In the genomic region with DNA sequence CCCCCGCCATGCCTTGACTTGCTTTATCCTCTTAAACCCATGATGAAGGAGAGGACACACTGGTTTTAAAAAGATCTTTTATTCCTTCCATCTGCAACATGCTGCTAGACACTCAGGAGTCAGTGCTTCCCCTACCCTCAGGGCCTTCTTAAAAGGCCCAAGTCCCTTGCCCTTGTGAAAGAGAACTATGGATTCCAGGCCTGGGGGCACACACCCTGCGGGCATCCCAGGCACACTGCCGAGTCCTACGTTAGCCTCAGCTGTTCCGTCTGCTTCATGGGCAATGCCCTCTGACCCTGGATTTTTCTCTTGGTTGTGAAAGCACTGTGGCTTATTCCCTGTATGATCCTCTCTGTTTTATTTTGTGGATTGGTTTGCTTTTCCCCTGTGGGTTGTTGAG, we compare ENCODE assay signal across 1 cellular context.
TF ChIP-seq lines count a peak whose summit lies in the region.

No MANE protein-coding gene starts in this region.

TF ChIP-seq in SK-N-SH, 30 proteins besides CTCF, POLR2A, EP300 and RAD21:
- TF ChIP-seq MAX (IDR thresholded peaks at IDR 0.05; ENCODE audit: low read depth) (no peak), GATA2 (CRISPR knock-in tag; IDR thresholded peaks at IDR 0.05) (no peak), CHD2 (IDR thresholded peaks at IDR 0.05; ENCODE audit: low read length, partially characterized antibody) (no peak), JUND (IDR thresholded peaks at IDR 0.05) (no peak), TAF1 (IDR thresholded peaks at IDR 0.05; ENCODE audit: borderline replicate concordance, low read depth, low read length) (no peak), EZH2phosphoT487 (IDR thresholded peaks at IDR 0.05; ENCODE audit: borderline replicate concordance, low read depth) (no peak), ELF1 (IDR thresholded peaks at IDR 0.05) (no peak), POLR2AphosphoS5 (IDR thresholded peaks at IDR 0.05; ENCODE audit: low read depth, low read length) (no peak), RCOR1 (IDR thresholded peaks at IDR 0.05; ENCODE audit: low read length) (no peak), TCF12 (IDR thresholded peaks at IDR 0.05) (no peak), NFIC (IDR thresholded peaks at IDR 0.05; ENCODE audit: borderline replicate concordance) (no peak), SIN3A (IDR thresholded peaks at IDR 0.05; ENCODE audit: borderline replicate concordance, low read depth, low read length) (no peak), SMC3 (IDR thresholded peaks at IDR 0.05; ENCODE audit: low read depth, low read length) (no peak), RFX5 (IDR thresholded peaks at IDR 0.05; ENCODE audit: low read length) (no peak), RXRA (IDR thresholded peaks at IDR 0.05; ENCODE audit: borderline replicate concordance, low read depth) (no peak), YY1 (IDR thresholded peaks at IDR 0.05; ENCODE audit: low read depth) (no peak)
- TF ChIP-seq, protein P1, sequence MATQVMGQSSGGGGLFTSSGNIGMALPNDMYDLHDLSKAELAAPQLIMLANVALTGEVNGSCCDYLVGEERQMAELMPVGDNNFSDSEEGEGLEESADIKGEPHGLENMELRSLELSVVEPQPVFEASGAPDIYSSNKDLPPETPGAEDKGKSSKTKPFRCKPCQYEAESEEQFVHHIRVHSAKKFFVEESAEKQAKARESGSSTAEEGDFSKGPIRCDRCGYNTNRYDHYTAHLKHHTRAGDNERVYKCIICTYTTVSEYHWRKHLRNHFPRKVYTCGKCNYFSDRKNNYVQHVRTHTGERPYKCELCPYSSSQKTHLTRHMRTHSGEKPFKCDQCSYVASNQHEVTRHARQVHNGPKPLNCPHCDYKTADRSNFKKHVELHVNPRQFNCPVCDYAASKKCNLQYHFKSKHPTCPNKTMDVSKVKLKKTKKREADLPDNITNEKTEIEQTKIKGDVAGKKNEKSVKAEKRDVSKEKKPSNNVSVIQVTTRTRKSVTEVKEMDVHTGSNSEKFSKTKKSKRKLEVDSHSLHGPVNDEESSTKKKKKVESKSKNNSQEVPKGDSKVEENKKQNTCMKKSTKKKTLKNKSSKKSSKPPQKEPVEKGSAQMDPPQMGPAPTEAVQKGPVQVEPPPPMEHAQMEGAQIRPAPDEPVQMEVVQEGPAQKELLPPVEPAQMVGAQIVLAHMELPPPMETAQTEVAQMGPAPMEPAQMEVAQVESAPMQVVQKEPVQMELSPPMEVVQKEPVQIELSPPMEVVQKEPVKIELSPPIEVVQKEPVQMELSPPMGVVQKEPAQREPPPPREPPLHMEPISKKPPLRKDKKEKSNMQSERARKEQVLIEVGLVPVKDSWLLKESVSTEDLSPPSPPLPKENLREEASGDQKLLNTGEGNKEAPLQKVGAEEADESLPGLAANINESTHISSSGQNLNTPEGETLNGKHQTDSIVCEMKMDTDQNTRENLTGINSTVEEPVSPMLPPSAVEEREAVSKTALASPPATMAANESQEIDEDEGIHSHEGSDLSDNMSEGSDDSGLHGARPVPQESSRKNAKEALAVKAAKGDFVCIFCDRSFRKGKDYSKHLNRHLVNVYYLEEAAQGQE (IDR thresholded peaks at IDR 0.05; ENCODE audit: low read depth, low read length): no peak
- TF ChIP-seq, protein P2, sequence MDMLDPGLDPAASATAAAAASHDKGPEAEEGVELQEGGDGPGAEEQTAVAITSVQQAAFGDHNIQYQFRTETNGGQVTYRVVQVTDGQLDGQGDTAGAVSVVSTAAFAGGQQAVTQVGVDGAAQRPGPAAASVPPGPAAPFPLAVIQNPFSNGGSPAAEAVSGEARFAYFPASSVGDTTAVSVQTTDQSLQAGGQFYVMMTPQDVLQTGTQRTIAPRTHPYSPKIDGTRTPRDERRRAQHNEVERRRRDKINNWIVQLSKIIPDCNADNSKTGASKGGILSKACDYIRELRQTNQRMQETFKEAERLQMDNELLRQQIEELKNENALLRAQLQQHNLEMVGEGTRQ (IDR thresholded peaks at IDR 0.05; ENCODE audit: borderline replicate concordance, low read depth, low read length): no peak
- TF ChIP-seq, protein P3, sequence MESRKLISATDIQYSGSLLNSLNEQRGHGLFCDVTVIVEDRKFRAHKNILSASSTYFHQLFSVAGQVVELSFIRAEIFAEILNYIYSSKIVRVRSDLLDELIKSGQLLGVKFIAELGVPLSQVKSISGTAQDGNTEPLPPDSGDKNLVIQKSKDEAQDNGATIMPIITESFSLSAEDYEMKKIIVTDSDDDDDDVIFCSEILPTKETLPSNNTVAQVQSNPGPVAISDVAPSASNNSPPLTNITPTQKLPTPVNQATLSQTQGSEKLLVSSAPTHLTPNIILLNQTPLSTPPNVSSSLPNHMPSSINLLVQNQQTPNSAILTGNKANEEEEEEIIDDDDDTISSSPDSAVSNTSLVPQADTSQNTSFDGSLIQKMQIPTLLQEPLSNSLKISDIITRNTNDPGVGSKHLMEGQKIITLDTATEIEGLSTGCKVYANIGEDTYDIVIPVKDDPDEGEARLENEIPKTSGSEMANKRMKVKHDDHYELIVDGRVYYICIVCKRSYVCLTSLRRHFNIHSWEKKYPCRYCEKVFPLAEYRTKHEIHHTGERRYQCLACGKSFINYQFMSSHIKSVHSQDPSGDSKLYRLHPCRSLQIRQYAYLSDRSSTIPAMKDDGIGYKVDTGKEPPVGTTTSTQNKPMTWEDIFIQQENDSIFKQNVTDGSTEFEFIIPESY (IDR thresholded peaks at IDR 0.05; ENCODE audit: borderline replicate concordance, low read depth): no peak
